ENCODE assay signal across 14 cellular contexts in genomic region chr4:112236040-112236439, GRCh38. TPM values are rescaled to one million over a fixed set of nuclear protein-coding genes. Genes with fewer than 3 reads are reported as not detected.
A peak's percentile ranks its signal among the peaks of the same experiment; 100 is the strongest.
DNase-seq lines count a peak whose midpoint lies in the region; ATAC-seq and TF ChIP-seq lines count a peak whose summit lies in the region.
"Had no signal": no experiment of that assay in that cellular context is flagged by ENCODE, and none has a peak within 500 bp of the region (broad histone marks: within the 10 kb centered on the region; RNA-seq: fewer than 3 reads in every experiment).

No MANE protein-coding gene starts in this region.

- H3K9me3 ChIP-seq in Karpas-422 (ENCODE audit: low read length) (no peaks in the 10 kb centered on the region), parathyroid adenoma (ENCODE audit: control insufficient read depth, low read length) (no peaks in the 10 kb centered on the region), tibial artery (no peaks in the 10 kb centered on the region)
- H3K9me3 ChIP-seq: BLaER1 had no signal

- no peaks in the 10 kb centered on the region for H3K36me3 ChIP-seq in GM23338 (ENCODE audit: insufficient read depth)
- no peaks in the 10 kb centered on the region for H3K36me3 ChIP-seq in Karpas-422 (ENCODE audit: insufficient read depth, low read length)
- no peaks in the 10 kb centered on the region for H3K36me3 ChIP-seq in parathyroid adenoma (ENCODE audit: control insufficient read depth, insufficient read depth, low read length)
- no peaks in the 10 kb centered on the region for H3K36me3 ChIP-seq in tibial artery

- H2AFZ ChIP-seq in GM23338 (no peak overlapping the region), Karpas-422 (ENCODE audit: low read length) (no peak overlapping the region), parathyroid adenoma (no peak overlapping the region)

- intact Hi-C loops in tibial artery (cut with DNase I; ENCODE audit: low total_unique reads), result loop anchor here (2.0 kb wide), 1 partner anchor 137 kb away; no protein-coding TSS in a partner anchor

- H4K20me1 ChIP-seq in GM23338 (replicated peaks; ENCODE audit: insufficient read depth), result peaks cover 17% of the 10 kb centered on the region
- no peaks in the 10 kb centered on the region; the same call in 1 of the 2 replicates for H4K20me1 ChIP-seq in Karpas-422 (ENCODE audit: insufficient read depth, low read depth, low read length)

- H3K27ac ChIP-seq in GM23338 (ENCODE audit: low read depth), result no peak overlapping the region
- no peak overlapping the region for H3K27ac ChIP-seq in Karpas-422 (ENCODE audit: low read length)
- no peak overlapping the region for H3K27ac ChIP-seq in parathyroid adenoma
- H3K27ac ChIP-seq in tibial artery, result no peak overlapping the region
- H3K27ac ChIP-seq: BLaER1 had no signal

- H3K27me3 Mint-ChIP-seq in GM23338 (ENCODE audit: insufficient read depth, low read depth, poor library complexity) (peaks cover 9% of the 10 kb centered on the region), brain (peaks cover 9% of the 10 kb centered on the region)
- H3K27me3 Mint-ChIP-seq in T-helper 2 cell treated with Interferon-gamma antibody and Interleukin-4, amounts not matched to agents 5 μg/mL and 100 μg/mL, for 36 hours (ENCODE audit: low read depth), result no peaks in the 10 kb centered on the region

- H3K9ac ChIP-seq in Karpas-422 (ENCODE audit: low read length) (no peak overlapping the region), parathyroid adenoma (no peak overlapping the region)
- H3K9ac ChIP-seq: BLaER1 had no signal

- no peak overlapping the region for H3K4me3 Mint-ChIP-seq in GM23338
- peak overlapping the region; percentile 1 to 38 (median 4) for H3K4me3 Mint-ChIP-seq in brain
- H3K4me3 Mint-ChIP-seq in T-helper 2 cell treated with Interferon-gamma antibody and Interleukin-4, amounts not matched to agents 5 μg/mL and 100 μg/mL, for 36 hours, result no peak overlapping the region

- H3K4me2 ChIP-seq in GM23338 (no peak overlapping the region; the same call in 1 of the 2 replicates), Karpas-422 (ENCODE audit: low read depth, low read length, poor library complexity, severe bottlenecking) (peak overlapping the region; percentile 11), parathyroid adenoma (ENCODE audit: low read length) (peak overlapping the region; percentile 18)
- H3K4me2 ChIP-seq: BLaER1 had no signal

- no peak for DNase-seq in GM23338 (ENCODE audit: low spot score)
- DNase-seq in Karpas-422, result no peak
- DNase-seq in tibial artery, result no peak
- DNase-seq in T-helper 2 cell treated with Interferon-gamma antibody and Interleukin-4, amounts not matched to agents 5 μg/mL and 100 μg/mL, for 36 hours (ENCODE audit: low spot score), result no peak
- no peak for DNase-seq in amygdala (lab: John Stamatoyannopoulos, UW)
- no peak for DNase-seq in NCI-H524 (lab: John Stamatoyannopoulos, UW)
- DNase-seq: AML-193, DMS53, GF-D8, H7, KG1 had no signal

- H3K27me3 ChIP-seq in GM23338 (ENCODE audit: insufficient read depth), result no peaks in the 10 kb centered on the region
- H3K27me3 ChIP-seq in Karpas-422 (ENCODE audit: low read length), result no peaks in the 10 kb centered on the region
- H3K27me3 ChIP-seq in parathyroid adenoma (ENCODE audit: control insufficient read depth, insufficient read depth, low read length), result no peaks in the 10 kb centered on the region
- H3K27me3 ChIP-seq in tibial artery, result no peaks in the 10 kb centered on the region
- H3K27me3 ChIP-seq: BLaER1 had no signal

- H3K36me3 Mint-ChIP-seq in GM23338 (ENCODE audit: low read depth) (no peaks in the 10 kb centered on the region; the same call in 2 of the 3 replicates), brain (peaks cover 19% of the 10 kb centered on the region)
- H3K36me3 Mint-ChIP-seq in T-helper 2 cell treated with Interferon-gamma antibody and Interleukin-4, amounts not matched to agents 5 μg/mL and 100 μg/mL, for 36 hours (ENCODE audit: low read depth), result no peaks in the 10 kb centered on the region

- 0 out of 2 replicates have a peak, but pooled peaks cover under 1% of the 10 kb centered on the region for H3F3A ChIP-seq in GM23338 (replicated peaks; ENCODE audit: low read depth)

- H3K4me1 ChIP-seq in GM23338 (ENCODE audit: insufficient read depth), result peaks cover 35% of the 10 kb centered on the region
- peaks cover 25% of the 10 kb centered on the region for H3K4me1 ChIP-seq in Karpas-422 (ENCODE audit: low read length)
- peaks cover 3% of the 10 kb centered on the region for H3K4me1 ChIP-seq in parathyroid adenoma
- peaks cover 0 to 17% (median 4%) of the 10 kb centered on the region in 4 donors for H3K4me1 ChIP-seq in tibial artery

- TF ChIP-seq CTCF in GM23338 (conservative IDR thresholded peaks at IDR 0.05; ENCODE audit: low read depth in 2 of 2) (no peak), brain (conservative IDR thresholded peaks at IDR 0.05) (no peak), parathyroid adenoma (IDR thresholded peaks at IDR 0.05) (no peak), tibial artery (IDR thresholded peaks at IDR 0.05) (no peak)

- H3K4me1 Mint-ChIP-seq in GM23338, result peaks cover 43% of the 10 kb centered on the region
- peaks cover 58% of the 10 kb centered on the region for H3K4me1 Mint-ChIP-seq in brain
- H3K4me1 Mint-ChIP-seq in T-helper 2 cell treated with Interferon-gamma antibody and Interleukin-4, amounts not matched to agents 5 μg/mL and 100 μg/mL, for 36 hours (ENCODE audit: low read depth), result peaks cover 25% of the 10 kb centered on the region

- H3K79me2 ChIP-seq in GM23338 (replicated peaks; ENCODE audit: insufficient read depth) (peaks cover 85% of the 10 kb centered on the region), Karpas-422 (ENCODE audit: low read length) (peaks cover 91% of the 10 kb centered on the region), parathyroid adenoma (peaks cover 19% of the 10 kb centered on the region)

- ATAC-seq in GM23338, result no peak

- no peaks in the 10 kb centered on the region for H3K9me2 ChIP-seq in GM23338 (ENCODE audit: insufficient read depth)
- H3K9me2 ChIP-seq in Karpas-422 (replicated peaks; ENCODE audit: insufficient read depth, low read length), result no peaks in the 10 kb centered on the region

- no peak overlapping the region for H3K4me3 ChIP-seq in GM23338
- H3K4me3 ChIP-seq in Karpas-422 (ENCODE audit: low read length), result no peak overlapping the region
- H3K4me3 ChIP-seq in parathyroid adenoma (ENCODE audit: low read depth, low read length), result no peak overlapping the region
- no peak overlapping the region for H3K4me3 ChIP-seq in tibial artery
- H3K4me3 ChIP-seq: BLaER1 had no signal

- peak overlapping the region; percentile 7 for H3K27ac Mint-ChIP-seq in GM23338
- no peak overlapping the region for H3K27ac Mint-ChIP-seq in brain
- H3K27ac Mint-ChIP-seq in T-helper 2 cell treated with Interferon-gamma antibody and Interleukin-4, amounts not matched to agents 5 μg/mL and 100 μg/mL, for 36 hours, result no peak overlapping the region

- H3K9me3 Mint-ChIP-seq in GM23338 (no peaks in the 10 kb centered on the region), brain (no peaks in the 10 kb centered on the region)
- H3K9me3 Mint-ChIP-seq in T-helper 2 cell treated with Interferon-gamma antibody and Interleukin-4, amounts not matched to agents 5 μg/mL and 100 μg/mL, for 36 hours, result no peaks in the 10 kb centered on the region

TF ChIP-seq in GM23338, 12 proteins besides CTCF, POLR2A, EP300 and RAD21 (continues in another document):
- TF ChIP-seq NANOG (IDR thresholded peaks at IDR 0.05; ENCODE audit: borderline replicate concordance), result no peak

RNA-seq across cellular contexts. Expression of gene AP1AR, which starts 4.5 kb away (rescaled TPM):
- total RNA-seq in GM23338 (2014; rRNA removed; shearing (Covaris generic)), result 25.5 and 28.0 TPM in 2 replicates
- polyA plus RNA-seq in GM23338 (2016; fragmentation: Nextera tagmentation; extraction: Ambion mirVana) (17.5 and 18.5 TPM in 2 replicates), brain (ENCODE audit: insufficient read depth, low read depth, low replicate concordance) (3.4 TPM)
- total RNA-seq in Karpas-422 (2014; rRNA removed; shearing (Covaris generic); ENCODE audit: low replicate concordance), result 29.7 and 34.5 TPM in 2 replicates

RNA-seq across cellular contexts. Expression of gene TIFA, which starts 49.7 kb away (rescaled TPM):
- total RNA-seq in GM23338 (2014; rRNA removed; shearing (Covaris generic)), result 1.6 and 4.7 TPM in 2 replicates
- polyA plus RNA-seq in GM23338 (2016; fragmentation: Nextera tagmentation; extraction: Ambion mirVana), result 1.5 and 2.6 TPM in 2 replicates
- total RNA-seq in Karpas-422 (2014; rRNA removed; shearing (Covaris generic); ENCODE audit: low replicate concordance), result 52.4 and 61.0 TPM in 2 replicates
- 4.6 TPM for polyA plus RNA-seq in brain (ENCODE audit: insufficient read depth, low read depth, low replicate concordance)

Comparison
In these comparisons a context has a peak if more than half of its experiments do, and no peak if none do; other contexts are left out.
1. H3K4me3 Mint-ChIP-seq: peak in brain (5 of 5); none in GM23338 (single experiment) and T-helper 2 cell treated with Interferon-gamma antibody and Interleukin-4, amounts not matched to agents 5 μg/mL and 100 μg/mL, for 36 hours (single experiment).